8 cellular contexts compared by ENCODE assay signal in genomic region chr20:44532248-44532980, GRCh38. TPM values are rescaled to one million over a fixed set of nuclear protein-coding genes. Genes with fewer than 3 reads are reported as not detected.
DNase-seq lines count a peak whose midpoint lies in the region; ATAC-seq and TF ChIP-seq lines count a peak whose summit lies in the region.

No MANE protein-coding gene starts in this region.

- H3K4me3 ChIP-seq in Peyer's patch (peak overlapping the region; percentile 58 to 96 (median 72)), retinal pigment epithelial cell (ENCODE audit: low read length) (peak overlapping the region; percentile 77)

- TF ChIP-seq POLR2A in Peyer's patch (IDR thresholded peaks at IDR 0.05) = no peak

- peaks cover 0 to 20% (median 2%) of the 10 kb centered on the region in 4 donors for H3K4me1 ChIP-seq in Peyer's patch

- peak; percentile 32 for DNase-seq in EH (ENCODE audit: low read depth)
- no peak for DNase-seq in Peyer's patch
- DNase-seq in Right ventricle myocardium superior = peak; percentile 55
- DNase-seq in retinal pigment epithelial cell (ENCODE audit: low read depth) = no peak
- no peak for DNase-seq in GM19240 (ENCODE audit: insufficient read length, low spot score)
- no peak for DNase-seq in left colon
- no peak for DNase-seq in T-helper 1 cell
- DNase-seq in amniotic stem cell (lab: John Stamatoyannopoulos, UW) = no peak

- no peaks in the 10 kb centered on the region for H3K27me3 ChIP-seq in Peyer's patch

- peak overlapping the region; percentile 64 to 77 (median 72) for H3K27ac ChIP-seq in Peyer's patch

- H3K9me3 ChIP-seq in Peyer's patch = no peaks in the 10 kb centered on the region

- no peaks in the 10 kb centered on the region for H3K36me3 ChIP-seq in Peyer's patch

- ATAC-seq in Right ventricle myocardium superior (ENCODE audit: poor library complexity) = peak; percentile 54
- no peak for ATAC-seq in left colon

- intact Hi-C loops in Right ventricle myocardium superior (cut with DNase I) (loop anchor here (5.0 kb wide), 1 partner anchor 80 kb away; no protein-coding TSS in a partner anchor), left colon (cut with DNase I, micrococcal nuclease) (loop anchor here (2.0 to 10.0 kb wide), 2 partner anchors 72 to 76 kb away; no protein-coding TSS in a partner anchor)

- no peak for TF ChIP-seq CTCF in Peyer's patch (IDR thresholded peaks at IDR 0.05)
- no peak for TF ChIP-seq CTCF in retinal pigment epithelial cell (conservative IDR thresholded peaks at IDR 0.05; ENCODE audit: low read depth, low read length)

RNA-seq across cellular contexts. Expression of gene SERINC3, which starts 10.5 kb away (rescaled TPM):
- total RNA-seq in Peyer's patch (10 to 100 TPM; 24.8 to 70.0 (median 54.2) TPM), Right ventricle myocardium superior (84.4 TPM), left colon (100 to 1,000 TPM in 1 of 2 donors, 10 to 100 TPM in 1; 89.3 to 117 TPM)

RNA-seq across cellular contexts. Expression of gene PKIG, which starts 50.0 kb away (rescaled TPM):
- total RNA-seq in Peyer's patch = 10 to 100 TPM; 27.9 to 60.2 (median 28.3) TPM
- total RNA-seq in Right ventricle myocardium superior = 180 TPM
- total RNA-seq in left colon = 10 to 100 TPM; 30.9 to 44.7 TPM

RNA-seq across cellular contexts. Expression of gene TTPAL, which starts 56.7 kb away (rescaled TPM):
- total RNA-seq in Peyer's patch = 10 to 100 TPM in 1 of 4 donors, 1 to 10 TPM in 3; 6.0 to 30.5 (median 8.9) TPM
- 3.4 TPM for total RNA-seq in Right ventricle myocardium superior
- 1 to 10 TPM; 7.4 to 8.5 TPM for total RNA-seq in left colon

Comparison
In these comparisons a context has a peak if more than half of its experiments do, and no peak if none do; other contexts are left out.
1. DNase-seq: peak in EH (single experiment) and Right ventricle myocardium superior (single experiment); none in Peyer's patch (0 of 3), retinal pigment epithelial cell (single experiment), GM19240 (single experiment), left colon (0 of 2), T-helper 1 cell (0 of 5) and amniotic stem cell (single experiment).